ENCODE assay signal across 8 cellular contexts in the genomic region with DNA sequence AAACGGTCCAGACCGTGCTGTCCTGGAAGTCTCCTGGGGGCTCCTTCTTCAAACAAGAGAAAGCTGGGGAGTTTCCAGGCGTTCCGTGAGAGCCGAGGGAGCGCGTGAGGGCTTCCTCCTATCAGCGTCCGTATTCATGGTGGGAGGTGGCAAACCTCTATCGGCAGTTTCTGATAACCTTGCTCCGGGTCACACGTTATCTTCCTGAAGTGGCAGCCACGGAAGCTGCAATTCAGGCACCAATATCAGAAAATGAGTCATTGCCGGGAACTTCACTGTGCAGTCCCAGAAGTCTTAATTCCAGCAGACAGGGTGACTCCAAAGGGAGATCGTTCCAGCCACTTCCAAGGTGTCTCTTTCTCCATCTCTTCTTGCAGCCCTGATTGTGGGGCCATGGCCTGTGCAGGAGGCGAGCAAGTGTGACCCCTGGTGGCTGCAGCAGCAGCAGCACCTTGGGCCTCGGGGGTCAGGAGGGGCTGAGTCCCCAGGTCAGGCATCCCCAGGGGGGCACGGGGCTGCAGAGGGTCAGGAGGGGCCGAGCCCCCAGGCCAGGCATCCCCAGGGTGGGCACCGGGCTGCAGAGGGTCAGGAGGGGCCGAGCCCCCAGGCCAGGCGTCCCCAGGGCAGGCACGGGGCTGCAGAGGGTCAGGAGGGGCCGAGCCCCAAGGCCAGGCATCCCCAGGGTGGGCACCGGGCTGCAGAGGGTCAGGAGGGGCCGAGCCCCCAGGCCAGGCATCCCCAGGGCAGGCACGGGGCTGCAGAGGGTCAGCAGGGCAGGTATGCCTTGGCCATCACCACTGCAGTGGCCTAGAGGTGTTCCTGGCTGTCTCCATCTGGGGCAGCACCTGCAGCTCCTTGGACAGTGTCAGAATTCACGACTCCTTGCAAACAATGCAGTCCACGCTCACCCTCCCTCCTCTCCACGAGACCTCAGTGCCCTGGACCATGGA.
DNase-seq lines count a peak whose midpoint lies in the region; ATAC-seq and TF ChIP-seq lines count a peak whose summit lies in the region.

No MANE protein-coding gene starts in this region.

- no peaks in the 10 kb centered on the region for H3K9me3 Mint-ChIP-seq in stimulated activated naive CD8-positive, alpha-beta T cell treated with anti-CD3 and anti-CD28 coated beads, Interleukin-15, Interleukin-2, amounts not matched to agents 100 ng/mL and 50 ng/mL, for 24 hours

- H3K27me3 Mint-ChIP-seq in stimulated activated naive CD8-positive, alpha-beta T cell treated with anti-CD3 and anti-CD28 coated beads, Interleukin-15, Interleukin-2, amounts not matched to agents 100 ng/mL and 50 ng/mL, for 24 hours, result no peaks in the 10 kb centered on the region

- no peak overlapping the region for H3K9ac ChIP-seq in NT2/D1 (ENCODE audit: insufficient read length, low read depth)

- WGBS in right lobe of liver (ENCODE audit: insufficient coverage, low coverage, low lambda C conversion rate, missing lambda C conversion rate), result 15% methylated on average over 6 of the region's 30 CpGs

- H3K4me1 ChIP-seq in NT2/D1 (ENCODE audit: insufficient read depth, insufficient read length), result no peaks in the 10 kb centered on the region
- H3K4me1 ChIP-seq in right lobe of liver, result no peaks in the 10 kb centered on the region

- no peak for TF ChIP-seq POLR2A in right lobe of liver (IDR thresholded peaks at IDR 0.05)

- DNase-seq in NT2/D1 (ENCODE audit: low read depth, low spot score) (peak; percentile 38), activated T-helper 1 cell treated with Interleukin-2 at 50 U/mL for 16 hours (ENCODE audit: low read depth) (peak; percentile 13), right lobe of liver (no peak), NCI-H2107 (lab: John Stamatoyannopoulos, UW) (no peak), GM20000 (ENCODE audit: low spot score) (no peak), kidney tubule cell (ENCODE audit: low spot score) (no peak)

- H3K36me3 Mint-ChIP-seq in stimulated activated naive CD8-positive, alpha-beta T cell treated with anti-CD3 and anti-CD28 coated beads, Interleukin-15, Interleukin-2, amounts not matched to agents 100 ng/mL and 50 ng/mL, for 24 hours (ENCODE audit: low read depth), result no peaks in the 10 kb centered on the region

- no peak overlapping the region for H3K27ac Mint-ChIP-seq in stimulated activated naive CD8-positive, alpha-beta T cell treated with anti-CD3 and anti-CD28 coated beads, Interleukin-15, Interleukin-2, amounts not matched to agents 100 ng/mL and 50 ng/mL, for 24 hours

- TF ChIP-seq CTCF in GM12873 (IDR thresholded peaks at IDR 0.05; ENCODE audit: insufficient read depth, low read depth, low read length, missing control alignments) (peak; percentile 23), right lobe of liver (IDR thresholded peaks at IDR 0.05) (peak; percentile 33 to 66 (median 64)), GM20000 (IDR thresholded peaks at IDR 0.05; ENCODE audit: extremely low read depth, missing control alignments) (no peak)

- peak; percentile 70 to 82 (median 78) for ATAC-seq in right lobe of liver

- intact Hi-C loops in right lobe of liver (cut with DNase I), result loop anchor here (10.0 kb wide), 1 partner anchor 441 kb away; no protein-coding TSS in a partner anchor

- peak overlapping the region; percentile 43 for H3K4me3 Mint-ChIP-seq in stimulated activated naive CD8-positive, alpha-beta T cell treated with anti-CD3 and anti-CD28 coated beads, Interleukin-15, Interleukin-2, amounts not matched to agents 100 ng/mL and 50 ng/mL, for 24 hours

- H3K9me3 ChIP-seq in NT2/D1 (ENCODE audit: insufficient read depth, low read length) (no peaks in the 10 kb centered on the region), right lobe of liver (no peaks in the 10 kb centered on the region)

- H3K4me1 Mint-ChIP-seq in stimulated activated naive CD8-positive, alpha-beta T cell treated with anti-CD3 and anti-CD28 coated beads, Interleukin-15, Interleukin-2, amounts not matched to agents 100 ng/mL and 50 ng/mL, for 24 hours (ENCODE audit: low read depth), result peaks cover 11% of the 10 kb centered on the region

- no peaks in the 10 kb centered on the region for H3K27me3 ChIP-seq in NT2/D1 (ENCODE audit: insufficient read depth, insufficient read length)
- H3K27me3 ChIP-seq in right lobe of liver, result no peaks in the 10 kb centered on the region

- H3K4me3 ChIP-seq in NT2/D1 (ENCODE audit: insufficient read length, low read depth), result no peak overlapping the region
- no peak overlapping the region for H3K4me3 ChIP-seq in right lobe of liver

- no peak overlapping the region for H3K27ac ChIP-seq in right lobe of liver

- H3K36me3 ChIP-seq in NT2/D1 (ENCODE audit: insufficient read depth, insufficient read length, low read length) (no peaks in the 10 kb centered on the region), right lobe of liver (no peaks in the 10 kb centered on the region)

Comparison
In these comparisons a context has a peak if more than half of its experiments do, and no peak if none do; other contexts are left out.
1. DNase-seq: peak in NT2/D1 (single experiment) and activated T-helper 1 cell treated with Interleukin-2 at 50 U/mL for 16 hours (single experiment); none in right lobe of liver (0 of 3), NCI-H2107 (single experiment), GM20000 (single experiment) and kidney tubule cell (single experiment).